Comparison of ENCODE assay signal across 21 cellular contexts in the genomic region with DNA sequence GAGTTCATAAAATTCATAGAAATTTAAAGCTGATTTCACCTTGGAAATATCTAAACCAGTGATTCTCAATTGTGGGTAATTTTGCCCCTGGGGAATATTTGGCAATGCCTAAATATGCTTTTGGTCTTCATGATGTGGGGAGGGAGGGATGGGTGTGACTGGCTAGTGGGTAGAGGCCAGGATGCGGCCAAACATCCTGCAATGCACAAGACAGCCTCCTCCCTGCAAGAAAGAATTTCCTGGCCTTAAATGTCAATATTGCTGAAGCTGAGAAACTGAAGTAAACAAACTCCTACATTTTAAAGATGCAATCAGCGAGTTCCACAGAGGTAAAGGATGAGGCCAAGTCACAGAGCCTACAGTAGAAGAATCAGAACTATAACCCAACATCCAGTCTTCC.
"Had no signal": no experiment of that assay in that cellular context is flagged by ENCODE, and none has a peak within 500 bp of the region (broad histone marks: within the 10 kb centered on the region; RNA-seq: fewer than 3 reads in every experiment).

No MANE protein-coding gene starts in this region.

- ATAC-seq: activated T-cell treated with anti-CD3 and anti-CD28 coated beads, Interleukin-2, amount 50 U/mL, for 4 hours; natural killer cell treated with Interleukin-12 subunit alpha and Interleukin-12 subunit beta and Interleukin-15 and Interleukin-18, amount 100 ng/mL, for 72 hours; WTC11 had no signal

- H3K36me3 ChIP-seq: colonic mucosa, esophagus squamous epithelium, lower lobe of right lung, prostate gland, spleen had no signal

- DNase-seq: activated CD4-positive, alpha-beta T cell treated with anti-CD3 and anti-CD28 coated beads for 4 hours; activated CD4-positive, alpha-beta T cell treated with anti-CD3 and anti-CD28 coated beads, Interleukin-2, amount 50 U/mL, for 48 hours; activated CD8-positive, alpha-beta memory T cell treated with anti-CD3 and anti-CD28 coated beads, Interleukin-2, amount 50 U/mL, for 48 hours; activated naive CD4-positive, alpha-beta T cell treated with Interleukin-2 at 50 U/mL for 16 hours; activated naive CD8-positive, alpha-beta T cell treated with anti-CD3 and anti-CD28 coated beads for 36 hours; activated T-cell treated with anti-CD3 and anti-CD28 coated beads, Interleukin-2, amount 50 U/mL, for 4 hours; amniotic stem cell; colonic mucosa; dorsolateral prefrontal cortex; esophagus squamous epithelium; foreskin fibroblast; lower lobe of right lung; mesendoderm; spleen; stimulated activated CD4-positive, alpha-beta T cell treated with anti-CD3 and anti-CD28 coated beads, Interleukin-4, amount 100 ng/mL, for 1 hour; stimulated activated naive CD4-positive, alpha-beta T cell; T-helper 1 cell; testis had no signal

- H3K9me3 ChIP-seq: colonic mucosa, esophagus squamous epithelium, lower lobe of right lung, prostate gland, spleen, testis had no signal

- H3K4me3 ChIP-seq: colonic mucosa, dorsolateral prefrontal cortex, esophagus squamous epithelium, lower lobe of right lung, prostate gland, spleen, testis had no signal

- H3K4me1 ChIP-seq: colonic mucosa, esophagus squamous epithelium, lower lobe of right lung, prostate gland, spleen, testis had no signal

- H3K27me3 ChIP-seq: colonic mucosa, dorsolateral prefrontal cortex, esophagus squamous epithelium, spleen, testis had no signal

- H3K27ac ChIP-seq: colonic mucosa, esophagus squamous epithelium, lower lobe of right lung, prostate gland, spleen, testis had no signal
